In the genomic region with DNA sequence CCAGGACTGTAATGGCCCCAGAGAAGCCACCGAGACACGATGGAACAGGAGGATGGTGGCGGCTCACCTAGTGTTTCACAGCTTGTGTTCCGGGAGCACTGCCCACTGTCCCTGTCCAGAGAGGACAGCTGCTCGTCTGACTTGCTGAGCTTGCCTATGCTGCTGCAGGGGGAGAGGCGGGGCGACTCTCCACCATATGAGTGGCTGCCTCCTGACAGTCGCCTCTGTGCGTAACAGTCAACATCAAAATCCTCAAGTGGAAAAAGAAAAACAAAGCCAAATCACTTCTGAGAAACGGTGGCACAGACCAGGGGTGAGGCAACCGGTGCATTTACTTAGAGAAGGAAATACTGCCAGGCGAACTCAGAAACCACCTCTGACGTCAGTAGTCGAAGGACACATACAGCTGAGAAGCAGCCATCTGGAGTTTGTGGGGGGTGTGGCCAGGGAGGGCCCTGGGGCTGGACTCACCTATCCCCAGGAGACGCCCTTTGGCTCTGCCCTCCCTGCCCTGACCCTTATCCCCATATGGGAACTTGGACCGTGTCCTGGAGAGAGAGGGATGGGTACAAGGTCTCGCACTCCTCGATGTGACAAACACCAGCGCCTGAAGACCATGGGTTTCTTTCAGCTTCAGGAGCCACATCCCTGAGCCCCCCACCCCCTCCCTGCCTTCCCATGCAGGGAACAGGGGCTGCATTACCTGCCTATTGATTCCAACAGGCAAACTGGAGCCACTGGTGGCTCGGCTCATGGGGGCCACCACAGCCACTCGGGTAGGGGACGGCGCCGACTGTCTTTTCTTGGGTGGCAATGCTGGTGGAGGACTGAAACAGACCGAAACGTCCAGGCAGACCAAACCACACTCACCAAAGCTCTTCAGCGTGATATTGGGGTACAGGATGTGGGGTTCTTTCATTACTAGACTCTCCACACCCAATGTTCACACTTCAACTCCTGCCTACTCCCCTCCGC, we compare ENCODE assay signal across 8 cellular contexts.
DNase-seq lines count a peak whose midpoint lies in the region; ATAC-seq and TF ChIP-seq lines count a peak whose summit lies in the region.

No MANE protein-coding gene starts in this region.

- peak overlapping the region in 2 of 4 donors; percentile 20 to 48 for H3K27ac ChIP-seq in gastroesophageal sphincter

- no peak for TF ChIP-seq POLR2A in gastroesophageal sphincter (IDR thresholded peaks at IDR 0.05)

- WGBS in gastroesophageal sphincter (ENCODE audit: low coverage in 1 of 2), 2 donors, result 77 to 89% methylated on average over 5 to 8 of the region's 28 CpGs

- H3K9me3 ChIP-seq in BE2C, result no peaks in the 10 kb centered on the region
- no peaks in the 10 kb centered on the region for H3K9me3 ChIP-seq in gastroesophageal sphincter

- peaks cover 14% of the 10 kb centered on the region for H3K4me1 ChIP-seq in BE2C
- H3K4me1 ChIP-seq in gastroesophageal sphincter, result peaks cover 0 to 10% (median 0%) of the 10 kb centered on the region in 3 donors

- no peak for TF ChIP-seq EP300 in gastroesophageal sphincter (IDR thresholded peaks at IDR 0.05)

- H3K36me3 ChIP-seq in BE2C (no peaks in the 10 kb centered on the region; the same call in 1 of the 2 replicates), gastroesophageal sphincter (peaks cover 0 to 71% of the 10 kb centered on the region in 2 donors)

- TF ChIP-seq CTCF in BE2C (IDR thresholded peaks at IDR 0.05; ENCODE audit: low read depth, low read length) (no peak), gastroesophageal sphincter (IDR thresholded peaks at IDR 0.05) (no peak)

- ATAC-seq in HG02759 (IDR thresholded peaks at IDR 0.05; ENCODE audit: unreplicated experiment) (peak; percentile 50), gastroesophageal sphincter (peak; percentile 49), HG03520 (IDR thresholded peaks at IDR 0.05; ENCODE audit: unreplicated experiment) (no peak), SK-N-SH treated with all-trans-retinoic acid at 6 μM for 48 hours (no peak)

- DNase-seq in BE2C (peak; percentile 48), NCI-H1436 (lab: John Stamatoyannopoulos, UW) (no peak)
- DNase-seq in activated CD8-positive, alpha-beta memory T cell treated with anti-CD3 and anti-CD28 coated beads for 24 hours, result peak; percentile 76
- DNase-seq in stimulated activated CD4-positive, alpha-beta T cell treated with anti-CD3 and anti-CD28 coated beads, Interleukin-2, amount 100 ng/mL, for 24 hours, result peak; percentile 22 to 39

- H3K4me3 ChIP-seq in BE2C (ENCODE audit: low read depth, low read length), result no peak overlapping the region
- no peak overlapping the region for H3K4me3 ChIP-seq in gastroesophageal sphincter

- H3K27me3 ChIP-seq in BE2C (no peaks in the 10 kb centered on the region), gastroesophageal sphincter (no peaks in the 10 kb centered on the region)

TF ChIP-seq in SK-N-SH treated with all-trans-retinoic acid at 6 μM for 48 hours, 23 proteins besides CTCF, POLR2A, EP300 and RAD21:
- TF ChIP-seq, protein P1, sequence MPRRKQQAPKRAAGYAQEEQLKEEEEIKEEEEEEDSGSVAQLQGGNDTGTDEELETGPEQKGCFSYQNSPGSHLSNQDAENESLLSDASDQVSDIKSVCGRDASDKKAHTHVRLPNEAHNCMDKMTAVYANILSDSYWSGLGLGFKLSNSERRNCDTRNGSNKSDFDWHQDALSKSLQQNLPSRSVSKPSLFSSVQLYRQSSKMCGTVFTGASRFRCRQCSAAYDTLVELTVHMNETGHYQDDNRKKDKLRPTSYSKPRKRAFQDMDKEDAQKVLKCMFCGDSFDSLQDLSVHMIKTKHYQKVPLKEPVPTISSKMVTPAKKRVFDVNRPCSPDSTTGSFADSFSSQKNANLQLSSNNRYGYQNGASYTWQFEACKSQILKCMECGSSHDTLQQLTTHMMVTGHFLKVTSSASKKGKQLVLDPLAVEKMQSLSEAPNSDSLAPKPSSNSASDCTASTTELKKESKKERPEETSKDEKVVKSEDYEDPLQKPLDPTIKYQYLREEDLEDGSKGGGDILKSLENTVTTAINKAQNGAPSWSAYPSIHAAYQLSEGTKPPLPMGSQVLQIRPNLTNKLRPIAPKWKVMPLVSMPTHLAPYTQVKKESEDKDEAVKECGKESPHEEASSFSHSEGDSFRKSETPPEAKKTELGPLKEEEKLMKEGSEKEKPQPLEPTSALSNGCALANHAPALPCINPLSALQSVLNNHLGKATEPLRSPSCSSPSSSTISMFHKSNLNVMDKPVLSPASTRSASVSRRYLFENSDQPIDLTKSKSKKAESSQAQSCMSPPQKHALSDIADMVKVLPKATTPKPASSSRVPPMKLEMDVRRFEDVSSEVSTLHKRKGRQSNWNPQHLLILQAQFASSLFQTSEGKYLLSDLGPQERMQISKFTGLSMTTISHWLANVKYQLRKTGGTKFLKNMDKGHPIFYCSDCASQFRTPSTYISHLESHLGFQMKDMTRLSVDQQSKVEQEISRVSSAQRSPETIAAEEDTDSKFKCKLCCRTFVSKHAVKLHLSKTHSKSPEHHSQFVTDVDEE (CRISPR knock-in tag; IDR thresholded peaks at IDR 0.05), result no peak
- TF ChIP-seq, protein P2, sequence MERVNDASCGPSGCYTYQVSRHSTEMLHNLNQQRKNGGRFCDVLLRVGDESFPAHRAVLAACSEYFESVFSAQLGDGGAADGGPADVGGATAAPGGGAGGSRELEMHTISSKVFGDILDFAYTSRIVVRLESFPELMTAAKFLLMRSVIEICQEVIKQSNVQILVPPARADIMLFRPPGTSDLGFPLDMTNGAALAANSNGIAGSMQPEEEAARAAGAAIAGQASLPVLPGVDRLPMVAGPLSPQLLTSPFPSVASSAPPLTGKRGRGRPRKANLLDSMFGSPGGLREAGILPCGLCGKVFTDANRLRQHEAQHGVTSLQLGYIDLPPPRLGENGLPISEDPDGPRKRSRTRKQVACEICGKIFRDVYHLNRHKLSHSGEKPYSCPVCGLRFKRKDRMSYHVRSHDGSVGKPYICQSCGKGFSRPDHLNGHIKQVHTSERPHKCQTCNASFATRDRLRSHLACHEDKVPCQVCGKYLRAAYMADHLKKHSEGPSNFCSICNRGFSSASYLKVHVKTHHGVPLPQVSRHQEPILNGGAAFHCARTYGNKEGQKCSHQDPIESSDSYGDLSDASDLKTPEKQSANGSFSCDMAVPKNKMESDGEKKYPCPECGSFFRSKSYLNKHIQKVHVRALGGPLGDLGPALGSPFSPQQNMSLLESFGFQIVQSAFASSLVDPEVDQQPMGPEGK (CRISPR knock-in tag; IDR thresholded peaks at IDR 0.05; ENCODE audit: borderline replicate concordance), result no peak
- TF ChIP-seq ZNF565 (CRISPR knock-in tag; conservative IDR thresholded peaks at IDR 0.05; ENCODE audit: low read depth) (no peak), CSDC2 (CRISPR knock-in tag; IDR thresholded peaks at IDR 0.05) (no peak), PPARA (CRISPR knock-in tag; IDR thresholded peaks at IDR 0.05; ENCODE audit: borderline replicate concordance) (no peak), ZFP3 (CRISPR knock-in tag; IDR thresholded peaks at IDR 0.05) (no peak)
- TF ChIP-seq, protein P3, sequence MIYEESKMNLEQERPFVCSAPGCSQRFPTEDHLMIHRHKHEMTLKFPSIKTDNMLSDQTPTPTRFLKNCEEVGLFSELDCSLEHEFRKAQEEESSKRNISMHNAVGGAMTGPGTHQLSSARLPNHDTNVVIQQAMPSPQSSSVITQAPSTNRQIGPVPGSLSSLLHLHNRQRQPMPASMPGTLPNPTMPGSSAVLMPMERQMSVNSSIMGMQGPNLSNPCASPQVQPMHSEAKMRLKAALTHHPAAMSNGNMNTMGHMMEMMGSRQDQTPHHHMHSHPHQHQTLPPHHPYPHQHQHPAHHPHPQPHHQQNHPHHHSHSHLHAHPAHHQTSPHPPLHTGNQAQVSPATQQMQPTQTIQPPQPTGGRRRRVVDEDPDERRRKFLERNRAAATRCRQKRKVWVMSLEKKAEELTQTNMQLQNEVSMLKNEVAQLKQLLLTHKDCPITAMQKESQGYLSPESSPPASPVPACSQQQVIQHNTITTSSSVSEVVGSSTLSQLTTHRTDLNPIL (CRISPR knock-in tag; IDR thresholded peaks at IDR 0.05; ENCODE audit: low read depth), result no peak
- TF ChIP-seq, protein P4, sequence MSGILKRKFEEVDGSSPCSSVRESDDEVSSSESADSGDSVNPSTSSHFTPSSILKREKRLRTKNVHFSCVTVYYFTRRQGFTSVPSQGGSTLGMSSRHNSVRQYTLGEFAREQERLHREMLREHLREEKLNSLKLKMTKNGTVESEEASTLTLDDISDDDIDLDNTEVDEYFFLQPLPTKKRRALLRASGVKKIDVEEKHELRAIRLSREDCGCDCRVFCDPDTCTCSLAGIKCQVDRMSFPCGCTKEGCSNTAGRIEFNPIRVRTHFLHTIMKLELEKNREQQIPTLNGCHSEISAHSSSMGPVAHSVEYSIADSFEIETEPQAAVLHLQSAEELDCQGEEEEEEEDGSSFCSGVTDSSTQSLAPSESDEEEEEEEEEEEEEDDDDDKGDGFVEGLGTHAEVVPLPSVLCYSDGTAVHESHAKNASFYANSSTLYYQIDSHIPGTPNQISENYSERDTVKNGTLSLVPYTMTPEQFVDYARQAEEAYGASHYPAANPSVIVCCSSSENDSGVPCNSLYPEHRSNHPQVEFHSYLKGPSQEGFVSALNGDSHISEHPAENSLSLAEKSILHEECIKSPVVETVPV (CRISPR knock-in tag; IDR thresholded peaks at IDR 0.05), result no peak

Comparison
In these comparisons a context has a peak if more than half of its experiments do, and no peak if none do; other contexts are left out.
1. ATAC-seq: peak in HG02759 (single experiment) and gastroesophageal sphincter (single experiment); none in HG03520 (single experiment) and SK-N-SH treated with all-trans-retinoic acid at 6 μM for 48 hours (single experiment).